In genomic region chr2:144678741-144679140, GRCh38 we compare ENCODE assay signal across 17 cellular contexts.
"Had no signal": no experiment of that assay in that cellular context is flagged by ENCODE, and none has a peak within 500 bp of the region (broad histone marks: within the 10 kb centered on the region; RNA-seq: fewer than 3 reads in every experiment).

No MANE protein-coding gene starts in this region.

- H3K27me3 ChIP-seq: foreskin keratinocyte, neural progenitor cell, right lobe of liver, transverse colon had no signal

- H3K27ac Mint-ChIP-seq: activated CD4-positive, alpha-beta memory T cell treated with anti-CD3 and anti-CD28 coated beads, Interleukin-2, amount 10 ng/mL, durations not matched to agents 7 days and 5 days; activated CD4-positive, alpha-beta T cell treated with anti-CD3 and anti-CD28 coated beads for 36 hours; activated naive CD4-positive, alpha-beta T cell treated with anti-CD3 and anti-CD28 coated beads, Interleukin-2, amount 50 U/mL, for 72 hours; activated T-cell treated with anti-CD3 and anti-CD28 coated beads, Interleukin-2, amount 50 U/mL, for 24 hours; neural progenitor cell had no signal

- H3K36me3 ChIP-seq: lower lobe of right lung, neural progenitor cell, right lobe of liver, transverse colon had no signal

- H3K9ac ChIP-seq: neural progenitor cell had no signal

- H3K4me3 Mint-ChIP-seq: activated CD4-positive, alpha-beta memory T cell treated with anti-CD3 and anti-CD28 coated beads, Interleukin-2, amount 10 ng/mL, durations not matched to agents 7 days and 5 days; activated CD4-positive, alpha-beta T cell treated with anti-CD3 and anti-CD28 coated beads for 36 hours; activated T-cell treated with anti-CD3 and anti-CD28 coated beads, Interleukin-2, amount 50 U/mL, for 24 hours; immature natural killer cell; neural progenitor cell had no signal

- DNase-seq: activated CD4-positive, alpha-beta memory T cell treated with anti-CD3 and anti-CD28 coated beads, Interleukin-2, amount 10 ng/mL, durations not matched to agents 7 days and 5 days; activated CD4-positive, alpha-beta T cell treated with anti-CD3 and anti-CD28 coated beads for 36 hours; activated effector memory CD4-positive, alpha-beta T cell treated with anti-CD3 and anti-CD28 coated beads, Interleukin-2, amount 50 U/mL, for 16 hours; activated T-cell treated with anti-CD3 and anti-CD28 coated beads, Interleukin-2, amount 50 U/mL, for 24 hours; caudate nucleus; foreskin keratinocyte; immature natural killer cell; left cardiac atrium; lower lobe of right lung; midbrain; psoas muscle; right lobe of liver; stimulated activated naive CD8-positive, alpha-beta T cell treated with anti-CD3 and anti-CD28 coated beads, Interleukin-15, Interleukin-2, amounts not matched to agents 100 U/mL and 50 U/mL, for 24 hours; transverse colon had no signal

- H3K9me3 Mint-ChIP-seq: activated CD4-positive, alpha-beta memory T cell treated with anti-CD3 and anti-CD28 coated beads, Interleukin-2, amount 10 ng/mL, durations not matched to agents 7 days and 5 days; activated naive CD4-positive, alpha-beta T cell treated with anti-CD3 and anti-CD28 coated beads, Interleukin-2, amount 50 U/mL, for 72 hours; activated T-cell treated with anti-CD3 and anti-CD28 coated beads, Interleukin-2, amount 50 U/mL, for 24 hours; immature natural killer cell; neural progenitor cell had no signal

- H3K4me1 Mint-ChIP-seq: activated CD4-positive, alpha-beta memory T cell treated with anti-CD3 and anti-CD28 coated beads, Interleukin-2, amount 10 ng/mL, durations not matched to agents 7 days and 5 days; activated CD4-positive, alpha-beta T cell treated with anti-CD3 and anti-CD28 coated beads for 36 hours; immature natural killer cell had no signal

- H3K9me3 ChIP-seq: lower lobe of right lung, psoas muscle, right lobe of liver, transverse colon had no signal

- ATAC-seq: activated CD4-positive, alpha-beta T cell treated with anti-CD3 and anti-CD28 coated beads for 36 hours; activated naive CD4-positive, alpha-beta T cell treated with anti-CD3 and anti-CD28 coated beads, Interleukin-2, amount 50 U/mL, for 72 hours; foreskin keratinocyte; left cardiac atrium; lower lobe of right lung; psoas muscle; right lobe of liver; stimulated activated naive CD8-positive, alpha-beta T cell treated with anti-CD3 and anti-CD28 coated beads, Interleukin-15, Interleukin-2, amounts not matched to agents 100 U/mL and 50 U/mL, for 24 hours had no signal

- H3K27ac ChIP-seq: foreskin keratinocyte, lower lobe of right lung, neural progenitor cell, psoas muscle, right lobe of liver, transverse colon had no signal

- H3K4me3 ChIP-seq: lower lobe of right lung, neural progenitor cell, psoas muscle, right lobe of liver, smooth muscle cell, transverse colon had no signal

- H3K27me3 Mint-ChIP-seq: activated T-cell treated with anti-CD3 and anti-CD28 coated beads, Interleukin-2, amount 50 U/mL, for 24 hours had no signal

- H3K4me2 ChIP-seq: neural progenitor cell, smooth muscle cell had no signal

- H3K4me1 ChIP-seq: neural progenitor cell, psoas muscle, right lobe of liver, transverse colon had no signal

- H2AFZ ChIP-seq: neural progenitor cell had no signal

- H3K36me3 Mint-ChIP-seq: activated naive CD4-positive, alpha-beta T cell treated with anti-CD3 and anti-CD28 coated beads, Interleukin-2, amount 50 U/mL, for 72 hours; neural progenitor cell had no signal
